In the genomic region with DNA sequence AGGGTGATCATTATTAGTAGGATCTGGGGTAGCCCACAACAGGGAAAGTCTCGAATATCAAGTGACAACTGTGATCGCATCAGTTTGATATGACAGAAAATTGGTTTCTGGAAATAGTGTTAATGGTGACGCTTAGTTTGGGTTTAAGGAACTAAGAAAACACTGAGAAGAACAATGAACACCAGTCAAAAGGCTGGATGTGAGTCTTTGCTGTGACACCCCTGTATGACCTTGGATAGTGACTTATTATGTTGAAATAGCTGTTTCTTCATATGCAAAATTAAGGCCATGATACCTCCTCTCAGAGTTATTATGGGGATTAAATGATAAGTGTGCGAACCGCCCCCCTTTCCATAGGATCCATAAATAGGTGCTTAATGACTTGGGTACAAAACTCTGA, we compare ENCODE assay signal across 8 cellular contexts. TPM values are rescaled to one million over a fixed set of nuclear protein-coding genes. Genes with fewer than 3 reads are reported as not detected.
A peak's percentile ranks its signal among the peaks of the same experiment; 100 is the strongest.
DNase-seq lines count a peak whose midpoint lies in the region; ATAC-seq and TF ChIP-seq lines count a peak whose summit lies in the region.

No MANE protein-coding gene starts in this region.

- no peak for TF ChIP-seq CTCF in fibroblast of the aortic adventitia (IDR thresholded peaks at IDR 0.05; ENCODE audit: insufficient read depth, low read length)

- in situ Hi-C loops in HAP-1 (cut with MboI; ENCODE audit: low sequenced_read_pairs), result no loop called here

- ATAC-seq in HG02623 (IDR thresholded peaks at IDR 0.05; ENCODE audit: unreplicated experiment), result no peak
- no peak for ATAC-seq in GM21717 (IDR thresholded peaks at IDR 0.05; ENCODE audit: unreplicated experiment)

- peak overlapping the region; percentile 65 for H3K4me3 ChIP-seq in HAP-1
- H3K4me3 ChIP-seq in SJCRH30, result peak overlapping the region; percentile 77
- peak overlapping the region; percentile 86 for H3K4me3 ChIP-seq in fibroblast of the aortic adventitia (ENCODE audit: low read depth, low read length)
- H3K4me3 ChIP-seq in skeletal muscle satellite cell (ENCODE audit: low read length), result peak overlapping the region; percentile 78

- H3K9ac ChIP-seq in skeletal muscle satellite cell (ENCODE audit: low read depth, low read length), result peak overlapping the region; percentile 94

- H3K27me3 ChIP-seq in HAP-1 (ENCODE audit: low read depth) (no peaks in the 10 kb centered on the region), SJCRH30 (no peaks in the 10 kb centered on the region), skeletal muscle satellite cell (ENCODE audit: control insufficient read depth, insufficient read depth, low read length) (no peaks in the 10 kb centered on the region)

- peak in 1 of 2 experiments; percentile 51 for DNase-seq in HAP-1 (ENCODE audit: low spot score in 2 of 2)
- DNase-seq in SJCRH30, result no peak
- no peak for DNase-seq in fibroblast of the aortic adventitia (ENCODE audit: low read depth)
- DNase-seq in iPS-NIHi7 (ENCODE audit: extremely low spot score), result no peak
- DNase-seq in DMS153 treated with DMSO at 0.1 percent for 48 hours (lab: John Stamatoyannopoulos, UW; ENCODE audit: unreplicated experiment), result no peak

- peaks cover 10% of the 10 kb centered on the region for H3K4me1 ChIP-seq in HAP-1
- no peaks in the 10 kb centered on the region for H3K4me1 ChIP-seq in SJCRH30
- H3K4me1 ChIP-seq in skeletal muscle satellite cell (ENCODE audit: control insufficient read depth, insufficient read depth, low read length), result peaks cover 21% of the 10 kb centered on the region

- H3K9me3 ChIP-seq in HAP-1, result no peaks in the 10 kb centered on the region
- H3K9me3 ChIP-seq in SJCRH30 (replicated peaks), result no peaks in the 10 kb centered on the region
- no peaks in the 10 kb centered on the region for H3K9me3 ChIP-seq in skeletal muscle satellite cell (replicated peaks; ENCODE audit: low read length)

- peak overlapping the region; percentile 53 for H3K27ac ChIP-seq in SJCRH30

- H3K36me3 ChIP-seq in HAP-1 (replicated peaks) (no peaks in the 10 kb centered on the region), SJCRH30 (peaks cover 4% of the 10 kb centered on the region; the same call in 1 of the 2 replicates), skeletal muscle satellite cell (ENCODE audit: insufficient read depth, low read length) (no peaks in the 10 kb centered on the region)

- peak overlapping the region; percentile 97 for H3K4me2 ChIP-seq in skeletal muscle satellite cell (ENCODE audit: low read length)

RNA-seq across cellular contexts. Expression of gene DNAJC25, which starts 0.9 kb away (rescaled TPM):
- total RNA-seq in SJCRH30 (2014; rRNA removed; shearing (Covaris generic)), result 14.2 and 15.1 TPM in 2 replicates
- total RNA-seq in fibroblast of the aortic adventitia (ENCODE audit: low replicate concordance), result 12.7 and 18.7 TPM in 2 replicates
- 7.6 and 9.8 TPM in 2 replicates for total RNA-seq in skeletal muscle satellite cell (2012; rRNA removed)

RNA-seq across cellular contexts. Expression of gene GNG10, which starts 29.4 kb away (rescaled TPM):
- 188 and 190 TPM in 2 replicates for total RNA-seq in SJCRH30 (2014; rRNA removed; shearing (Covaris generic))
- total RNA-seq in fibroblast of the aortic adventitia (ENCODE audit: low replicate concordance), result 43.6 and 144 TPM in 2 replicates
- 93.5 and 153 TPM in 2 replicates for total RNA-seq in skeletal muscle satellite cell (2012; rRNA removed)

RNA-seq across cellular contexts. Expression of gene PTGR1, which starts 32.6 kb away (rescaled TPM):
- 92.3 and 93.5 TPM in 2 replicates for total RNA-seq in SJCRH30 (2014; rRNA removed; shearing (Covaris generic))
- total RNA-seq in fibroblast of the aortic adventitia (ENCODE audit: low replicate concordance), result 76.0 and 88.4 TPM in 2 replicates
- 53.5 and 75.5 TPM in 2 replicates for total RNA-seq in skeletal muscle satellite cell (2012; rRNA removed)
